1 cellular context compared by ENCODE assay signal in genomic region chr6:44273617-44274016, GRCh38.
A peak's percentile ranks its signal among the peaks of the same experiment; 100 is the strongest.
TF ChIP-seq lines count a peak whose summit lies in the region.

No MANE protein-coding gene starts in this region.

TF ChIP-seq in HepG2, 621 proteins besides CTCF, POLR2A, EP300 and RAD21:
- TF ChIP-seq ZNF83 (CRISPR knock-in tag; IDR thresholded peaks at IDR 0.05; ENCODE audit: borderline replicate concordance) = no peak
- TF ChIP-seq ZNF629 (CRISPR knock-in tag; conservative IDR thresholded peaks at IDR 0.05) = peak; percentile 65
- 0 out of 2 replicates have a peak, but pooled peaks have one; percentile 18 for TF ChIP-seq NFIB (CRISPR knock-in tag; IDR thresholded peaks at IDR 0.05; ENCODE audit: borderline replicate concordance)
- no peak for TF ChIP-seq CBX1 (IDR thresholded peaks at IDR 0.05; ENCODE audit: low read depth)
